Comparison of ENCODE assay signal across 16 cellular contexts in the genomic region with DNA sequence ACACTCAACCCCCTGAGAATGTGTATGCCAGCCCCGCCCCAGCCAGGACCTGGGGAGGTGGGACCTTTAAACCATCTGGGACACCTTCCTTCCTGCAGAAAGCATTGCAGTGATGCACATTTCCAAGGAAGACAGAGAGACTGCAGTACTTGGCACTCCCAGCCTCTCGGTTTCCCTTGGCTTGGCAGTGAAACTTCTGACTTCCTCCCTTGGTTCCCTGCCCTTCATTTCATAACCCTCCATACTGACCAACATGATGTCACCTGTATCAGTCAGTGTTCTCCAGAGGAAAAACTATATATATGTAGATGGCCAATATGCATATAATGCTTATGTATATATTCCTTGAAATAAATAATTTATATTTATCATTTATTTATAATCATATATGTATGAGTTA.
DNase-seq lines count a peak whose midpoint lies in the region; ATAC-seq and TF ChIP-seq lines count a peak whose summit lies in the region.
"Had no signal": no experiment of that assay in that cellular context is flagged by ENCODE, and none has a peak within 500 bp of the region (broad histone marks: within the 10 kb centered on the region; RNA-seq: fewer than 3 reads in every experiment).

No MANE protein-coding gene starts in this region.

- 60 to 70% methylated on average over 2 of the region's 2 CpGs for WGBS in sigmoid colon, 2 donors

- H3K4me1 Mint-ChIP-seq in naive thymus-derived CD4-positive, alpha-beta T cell = no peaks in the 10 kb centered on the region

- TF ChIP-seq EP300 in sigmoid colon (IDR thresholded peaks at IDR 0.05) = no peak

- peak; percentile 4 for ATAC-seq in naive thymus-derived CD4-positive, alpha-beta T cell
- no peak for ATAC-seq in GM21528 (IDR thresholded peaks at IDR 0.05; ENCODE audit: low FRiP score, unreplicated experiment)
- ATAC-seq: GM12878 had no signal

- intact Hi-C loops in naive thymus-derived CD4-positive, alpha-beta T cell (cut with micrococcal nuclease) = no loop called here
- intact Hi-C loops in sigmoid colon (cut with DNase I) = no loop called here

- peaks cover 0 to 3% (median 0%) of the 10 kb centered on the region in 11 donors for H3K9me3 Mint-ChIP-seq in naive thymus-derived CD4-positive, alpha-beta T cell

- no peaks in the 10 kb centered on the region for H3K27me3 ChIP-seq in naive thymus-derived CD4-positive, alpha-beta T cell (ENCODE audit: control insufficient read depth in 2 of 2, insufficient read depth in 2 of 2, low read length in 2 of 2)
- H3K27me3 ChIP-seq in sigmoid colon = no peaks in the 10 kb centered on the region
- H3K27me3 ChIP-seq: BLaER1 treated with 17β-estradiol and CSF1 and Interleukin-3, amounts not matched to agents 10 nM and 100 nM; Peyer's patch had no signal

- no peak overlapping the region for H3K4me3 ChIP-seq in astrocyte of the spinal cord (ENCODE audit: low read depth, low read length)
- no peak overlapping the region for H3K4me3 ChIP-seq in naive thymus-derived CD4-positive, alpha-beta T cell (ENCODE audit: low read length)
- no peak overlapping the region for H3K4me3 ChIP-seq in sigmoid colon
- H3K4me3 ChIP-seq: BLaER1 treated with 17β-estradiol and CSF1 and Interleukin-3, amounts not matched to agents 10 nM and 100 nM; GM12878; Peyer's patch had no signal

- CTCF ChIA-PET in naive thymus-derived CD4-positive, alpha-beta T cell (lab: Charles Lee) = interaction anchor here (0.7 kb wide), 1 partner anchor 35 kb away, joined by 3 read pairs; no protein-coding TSS in a partner anchor

- H3K4me3 Mint-ChIP-seq in naive thymus-derived CD4-positive, alpha-beta T cell = no peak overlapping the region

- peak; percentile 16 for DNase-seq in AG08396 (ENCODE audit: low spot score)
- peak; percentile 21 for DNase-seq in HT1080 (ENCODE audit: low read depth)
- peak; percentile 9 for DNase-seq in astrocyte of the spinal cord (ENCODE audit: low read depth, low spot score)
- DNase-seq in naive thymus-derived CD4-positive, alpha-beta T cell = no peak
- no peak for DNase-seq in activated gamma-delta T cell (lab: John Stamatoyannopoulos, UW)
- DNase-seq in OCI-M2 (lab: John Stamatoyannopoulos, UW; ENCODE audit: unreplicated experiment) = no peak
- DNase-seq in sigmoid colon = no peak
- DNase-seq: DMS79 treated with DMSO at 0.1 percent for 48 hours, midbrain, NCI-H146, NCI-H446 treated with DMSO at 0.1 percent for 48 hours, occipital lobe, Peyer's patch had no signal

- H3K27ac ChIP-seq in naive thymus-derived CD4-positive, alpha-beta T cell (ENCODE audit: low read depth, low read length) = no peak overlapping the region
- no peak overlapping the region for H3K27ac ChIP-seq in sigmoid colon
- H3K27ac ChIP-seq: BLaER1 treated with 17β-estradiol and CSF1 and Interleukin-3, amounts not matched to agents 10 nM and 100 nM; Peyer's patch had no signal

- no peaks in the 10 kb centered on the region for H3K36me3 ChIP-seq in naive thymus-derived CD4-positive, alpha-beta T cell (ENCODE audit: control insufficient read depth in 2 of 3, insufficient read depth in 3 of 3, low read length in 3 of 3)
- no peaks in the 10 kb centered on the region for H3K36me3 ChIP-seq in sigmoid colon
- H3K36me3 ChIP-seq: BLaER1 treated with 17β-estradiol and CSF1 and Interleukin-3, amounts not matched to agents 10 nM and 100 nM; Peyer's patch had no signal

- H3K27me3 Mint-ChIP-seq in naive thymus-derived CD4-positive, alpha-beta T cell = peaks cover 16 to 27% (median 23%) of the 10 kb centered on the region in 5 donors

- in situ Hi-C loops in astrocyte of the spinal cord (cut with HindIII; ENCODE audit: low sequenced_read_pairs) = no loop called here

- no peak for TF ChIP-seq CTCF in astrocyte of the spinal cord (IDR thresholded peaks at IDR 0.05; ENCODE audit: low read depth, low read length)
- TF ChIP-seq CTCF in sigmoid colon (IDR thresholded peaks at IDR 0.05) = no peak

- H3K9me3 ChIP-seq in naive thymus-derived CD4-positive, alpha-beta T cell (ENCODE audit: control insufficient read depth in 2 of 3, low read length in 3 of 3) = no peaks in the 10 kb centered on the region
- H3K9me3 ChIP-seq in sigmoid colon = no peaks in the 10 kb centered on the region
- H3K9me3 ChIP-seq: BLaER1 treated with 17β-estradiol and CSF1 and Interleukin-3, amounts not matched to agents 10 nM and 100 nM; Peyer's patch had no signal

- H3K27ac Mint-ChIP-seq in naive thymus-derived CD4-positive, alpha-beta T cell = no peak overlapping the region

- no peak for TF ChIP-seq POLR2A in sigmoid colon (IDR thresholded peaks at IDR 0.05)

- H3K4me1 ChIP-seq in naive thymus-derived CD4-positive, alpha-beta T cell (ENCODE audit: control insufficient read depth in 2 of 2, insufficient read depth in 2 of 2, low read length in 2 of 2) = no peaks in the 10 kb centered on the region
- H3K4me1 ChIP-seq in sigmoid colon = peaks cover 0 to 21% (median 18%) of the 10 kb centered on the region in 4 donors
- H3K4me1 ChIP-seq: Peyer's patch had no signal

- no peaks in the 10 kb centered on the region for H3K36me3 Mint-ChIP-seq in naive thymus-derived CD4-positive, alpha-beta T cell

- POLR2A ChIA-PET in naive thymus-derived CD4-positive, alpha-beta T cell (lab: Charles Lee) = no interaction called here

Comparison
In these comparisons a context has a peak if more than half of its experiments do, and no peak if none do; other contexts are left out.
1. DNase-seq: peak in AG08396 (single experiment), HT1080 (single experiment) and astrocyte of the spinal cord (single experiment); none in naive thymus-derived CD4-positive, alpha-beta T cell (0 of 9), activated gamma-delta T cell (single experiment), OCI-M2 (single experiment) and sigmoid colon (single experiment).